Comparison of ENCODE assay signal across 1 cellular context in the genomic region with DNA sequence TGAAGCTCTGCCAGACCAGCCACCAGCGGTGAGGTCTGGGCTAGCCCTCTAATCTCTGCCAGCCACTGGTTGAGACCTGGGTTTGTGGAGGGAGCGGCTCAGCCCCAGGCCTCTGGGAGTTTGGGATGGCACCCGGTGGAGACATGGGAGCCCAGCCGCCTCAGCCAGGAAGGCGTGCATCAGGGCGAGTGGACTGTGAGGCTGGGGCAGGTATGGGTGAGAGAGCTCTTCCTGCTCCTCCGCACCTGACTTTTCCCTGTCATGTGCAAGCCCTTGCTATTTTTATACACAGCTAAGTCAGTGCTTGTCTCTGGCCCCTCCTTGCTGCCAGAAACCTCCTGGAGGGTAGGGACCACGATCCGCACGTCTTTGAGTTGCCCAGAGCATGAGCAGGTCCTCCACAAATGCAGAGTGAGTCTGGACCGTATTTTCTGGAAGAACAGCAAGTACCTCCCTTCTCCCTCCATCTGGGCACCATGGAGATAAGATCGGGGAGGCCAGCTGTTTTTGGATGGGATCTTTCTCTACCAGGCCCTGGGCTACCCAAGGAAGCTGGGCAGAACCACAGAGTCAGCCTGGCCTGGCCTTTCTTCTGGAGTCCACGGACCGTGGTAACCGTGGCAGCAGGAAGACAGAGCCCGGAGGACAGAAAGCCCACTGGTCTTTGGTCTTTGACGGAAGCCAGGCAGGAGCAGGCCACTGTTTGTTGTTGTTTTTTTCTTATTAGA.
A peak's percentile ranks its signal among the peaks of the same experiment; 100 is the strongest.
TF ChIP-seq lines count a peak whose summit lies in the region.

No MANE protein-coding gene starts in this region.

TF ChIP-seq in K562, 482 proteins besides CTCF, POLR2A, EP300 and RAD21:
- TF ChIP-seq RBM39 (optimal IDR thresholded peaks at IDR 0.05; ENCODE audit: low read depth, low read length) (no peak), ARNT (IDR thresholded peaks at IDR 0.05) (no peak), MTA3 (IDR thresholded peaks at IDR 0.05; ENCODE audit: borderline replicate concordance) (no peak), ZNF695 (CRISPR knock-in tag; IDR thresholded peaks at IDR 0.05) (no peak)
- TF ChIP-seq, protein P1, sequence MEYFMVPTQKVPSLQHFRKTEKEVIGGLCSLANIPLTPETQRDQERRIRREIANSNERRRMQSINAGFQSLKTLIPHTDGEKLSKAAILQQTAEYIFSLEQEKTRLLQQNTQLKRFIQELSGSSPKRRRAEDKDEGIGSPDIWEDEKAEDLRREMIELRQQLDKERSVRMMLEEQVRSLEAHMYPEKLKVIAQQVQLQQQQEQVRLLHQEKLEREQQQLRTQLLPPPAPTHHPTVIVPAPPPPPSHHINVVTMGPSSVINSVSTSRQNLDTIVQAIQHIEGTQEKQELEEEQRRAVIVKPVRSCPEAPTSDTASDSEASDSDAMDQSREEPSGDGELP (CRISPR knock-in tag; IDR thresholded peaks at IDR 0.05; ENCODE audit: borderline replicate concordance), result 0 out of 2 replicates have a peak, but pooled peaks have one; percentile 11
